ENCODE assay signal across 10 cellular contexts in the genomic region with DNA sequence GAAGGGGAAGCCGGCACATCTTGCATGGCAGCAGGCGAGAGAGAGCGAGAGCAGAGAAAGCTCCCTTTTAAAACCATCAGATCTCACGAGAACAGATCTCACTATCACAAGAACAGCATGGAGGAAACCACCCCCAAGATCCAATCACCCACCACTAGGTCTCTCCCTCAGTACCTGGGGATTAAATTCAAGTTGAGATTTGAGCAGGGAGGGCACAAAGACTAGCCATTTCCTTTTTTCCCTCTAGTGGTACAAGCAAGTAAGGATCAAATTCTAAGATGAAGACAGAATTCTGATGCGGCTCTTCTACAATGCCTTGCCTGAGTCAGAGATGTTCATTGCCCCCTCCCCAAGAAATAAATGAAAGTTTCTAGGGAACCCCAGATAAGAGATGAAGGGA. TPM values are rescaled to one million over a fixed set of nuclear protein-coding genes. Genes with fewer than 3 reads are reported as not detected.
DNase-seq lines count a peak whose midpoint lies in the region; ATAC-seq and TF ChIP-seq lines count a peak whose summit lies in the region.
"Had no signal": no experiment of that assay in that cellular context is flagged by ENCODE, and none has a peak within 500 bp of the region (broad histone marks: within the 10 kb centered on the region; RNA-seq: fewer than 3 reads in every experiment).

No MANE protein-coding gene starts in this region.

- H3K4me1 ChIP-seq in mesendoderm (ENCODE audit: control insufficient read depth, low read depth, low read length) (no peaks in the 10 kb centered on the region), esophagus muscularis mucosa (no peaks in the 10 kb centered on the region)
- H3K4me1 ChIP-seq: tibial nerve had no signal

- no peak overlapping the region for H2AK5ac ChIP-seq in mesendoderm (ENCODE audit: low read length)

- no peaks in the 10 kb centered on the region for H3K27me3 Mint-ChIP-seq in activated naive CD8-positive, alpha-beta T cell treated with anti-CD3 and anti-CD28 coated beads, Interleukin-2, amount 50 U/mL, for 24 hours

- WGBS in mesendoderm (ENCODE audit: extremely low coverage, insufficient coverage, low lambda C conversion rate): no CpG with 5 or more reads among the region's 5 CpGs
- 79% methylated on average over 5 of the region's 5 CpGs for WGBS in esophagus muscularis mucosa

- CTCF ChIA-PET in HEK293T (lab: Yijun Ruan, JAX): interaction anchor here (0.7 kb wide), 1 partner anchor 102 kb away, joined by 3 read pairs; no protein-coding TSS in a partner anchor

- no peak for TF ChIP-seq EP300 in esophagus muscularis mucosa (IDR thresholded peaks at IDR 0.05)

- no peak overlapping the region for H4K8ac ChIP-seq in mesendoderm (ENCODE audit: low read depth, low read length)

- H3K36me3 ChIP-seq in mesendoderm (ENCODE audit: control insufficient read depth, insufficient read depth, low read length): no peaks in the 10 kb centered on the region
- no peaks in the 10 kb centered on the region for H3K36me3 ChIP-seq in esophagus muscularis mucosa
- H3K36me3 ChIP-seq: tibial nerve had no signal

- peak; percentile 42 for DNase-seq in NCI-H146 (lab: John Stamatoyannopoulos, UW)
- no peak for DNase-seq in NCI-H146 treated with DMSO at 0.1 percent for 48 hours (lab: John Stamatoyannopoulos, UW; ENCODE audit: unreplicated experiment)
- DNase-seq in HEK293T (ENCODE audit: extremely low spot score): peak; percentile 49
- no peak for DNase-seq in activated naive CD8-positive, alpha-beta T cell treated with anti-CD3 and anti-CD28 coated beads, Interleukin-2, amount 50 U/mL, for 24 hours
- peak; percentile 87 for DNase-seq in mesendoderm
- no peak for DNase-seq in esophagus muscularis mucosa (ENCODE audit: extremely low spot score)

- H3K9ac ChIP-seq in mesendoderm (ENCODE audit: low read length): no peak overlapping the region

- POLR2A ChIA-PET in HEK293T (lab: Yijun Ruan, JAX): no interaction called here

- H2BK15ac ChIP-seq in mesendoderm (replicated peaks; ENCODE audit: low read depth): no peak overlapping the region

- peaks cover 43% of the 10 kb centered on the region for H3K4me1 Mint-ChIP-seq in activated naive CD8-positive, alpha-beta T cell treated with anti-CD3 and anti-CD28 coated beads, Interleukin-2, amount 50 U/mL, for 24 hours

- no peaks in the 10 kb centered on the region for H3K36me3 Mint-ChIP-seq in activated naive CD8-positive, alpha-beta T cell treated with anti-CD3 and anti-CD28 coated beads, Interleukin-2, amount 50 U/mL, for 24 hours (ENCODE audit: low read depth)

- no peaks in the 10 kb centered on the region for H3K79me2 ChIP-seq in mesendoderm (ENCODE audit: control insufficient read depth, insufficient read depth, low read length)

- intact Hi-C loops in esophagus muscularis mucosa (cut with DNase I): no loop called here

- no peaks in the 10 kb centered on the region for H3K79me1 ChIP-seq in mesendoderm (ENCODE audit: low read length)

- no peak overlapping the region for H2BK5ac ChIP-seq in mesendoderm (ENCODE audit: low read length)

- H3K9me3 Mint-ChIP-seq in activated naive CD8-positive, alpha-beta T cell treated with anti-CD3 and anti-CD28 coated beads, Interleukin-2, amount 50 U/mL, for 24 hours: peaks cover 3% of the 10 kb centered on the region

- TF ChIP-seq CTCF in esophagus muscularis mucosa (IDR thresholded peaks at IDR 0.05): peak in 1 of 3 experiments; percentile 11

- H3K27ac ChIP-seq in mesendoderm (ENCODE audit: low read depth, low read length): no peak overlapping the region
- H3K27ac ChIP-seq in esophagus muscularis mucosa (replicated peaks in 1 of 4): no peak overlapping the region
- H3K27ac ChIP-seq: tibial nerve had no signal

- H3K23ac ChIP-seq in mesendoderm (ENCODE audit: low read length): no peak overlapping the region

- H3K18ac ChIP-seq in mesendoderm (ENCODE audit: low read length): no peak overlapping the region

- no peak overlapping the region for H2BK120ac ChIP-seq in mesendoderm (ENCODE audit: low read depth, low read length)

- H3K56ac ChIP-seq in mesendoderm (ENCODE audit: low read length): no peak overlapping the region

- H3K4me2 ChIP-seq in mesendoderm (ENCODE audit: low read length): no peak overlapping the region

- H3K27me3 ChIP-seq in mesendoderm (ENCODE audit: insufficient read depth, low read length, poor library complexity): no peaks in the 10 kb centered on the region
- no peaks in the 10 kb centered on the region for H3K27me3 ChIP-seq in esophagus muscularis mucosa
- H3K27me3 ChIP-seq: tibial nerve had no signal

- H3K4me3 ChIP-seq in mesendoderm (ENCODE audit: low read length) (no peak overlapping the region), esophagus muscularis mucosa (no peak overlapping the region)
- H3K4me3 ChIP-seq: tibial nerve had no signal

- no peak overlapping the region for H3K4me3 Mint-ChIP-seq in activated naive CD8-positive, alpha-beta T cell treated with anti-CD3 and anti-CD28 coated beads, Interleukin-2, amount 50 U/mL, for 24 hours

- no peak for ATAC-seq in activated naive CD8-positive, alpha-beta T cell treated with anti-CD3 and anti-CD28 coated beads, Interleukin-2, amount 50 U/mL, for 24 hours
- no peak for ATAC-seq in HG03139 (IDR thresholded peaks at IDR 0.05; ENCODE audit: unreplicated experiment)
- ATAC-seq in GM18868 (IDR thresholded peaks at IDR 0.05; ENCODE audit: unreplicated experiment): no peak
- ATAC-seq: activated CD4-positive, CD25-positive, alpha-beta regulatory T cell treated with anti-CD3 and anti-CD28 coated beads, Interleukin-2, amount 50 U/mL, for 24 hours had no signal

- peak overlapping the region; percentile 73 for H3K27ac Mint-ChIP-seq in activated naive CD8-positive, alpha-beta T cell treated with anti-CD3 and anti-CD28 coated beads, Interleukin-2, amount 50 U/mL, for 24 hours

- no peak overlapping the region for H3K4ac ChIP-seq in mesendoderm (ENCODE audit: low read depth, low read length)

- TF ChIP-seq POLR2A in esophagus muscularis mucosa (IDR thresholded peaks at IDR 0.05; ENCODE audit: low read depth): no peak

- H3K9me3 ChIP-seq in esophagus muscularis mucosa: no peaks in the 10 kb centered on the region
- H3K9me3 ChIP-seq: tibial nerve had no signal

- no peak overlapping the region for H4K5ac ChIP-seq in mesendoderm (ENCODE audit: low read length)

TF ChIP-seq in HEK293T, 16 proteins besides CTCF, POLR2A, EP300 and RAD21:
- TF ChIP-seq BHLHE40 (IDR thresholded peaks at IDR 0.05; ENCODE audit: borderline replicate concordance) (no peak), HDGF (IDR thresholded peaks at IDR 0.05; ENCODE audit: borderline replicate concordance) (no peak), FOXK2 (IDR thresholded peaks at IDR 0.05) (no peak), LEF1 (IDR thresholded peaks at IDR 0.05; ENCODE audit: borderline replicate concordance) (no peak), ZNF384 (IDR thresholded peaks at IDR 0.05) (no peak), ELF4 (IDR thresholded peaks at IDR 0.05) (no peak), ARNT (IDR thresholded peaks at IDR 0.05) (no peak), FOXA1 (IDR thresholded peaks at IDR 0.05) (no peak), SUZ12 (IDR thresholded peaks at IDR 0.05) (no peak), SP1 (IDR thresholded peaks at IDR 0.05) (no peak), NFRKB (IDR thresholded peaks at IDR 0.05) (no peak), FOXM1 (IDR thresholded peaks at IDR 0.05; ENCODE audit: borderline replicate concordance) (no peak), L3MBTL2 (conservative IDR thresholded peaks at IDR 0.05) (no peak), TARDBP (IDR thresholded peaks at IDR 0.05) (no peak), CTBP1 (IDR thresholded peaks at IDR 0.05; ENCODE audit: borderline replicate concordance) (no peak)
- TF ChIP-seq, protein P1, sequence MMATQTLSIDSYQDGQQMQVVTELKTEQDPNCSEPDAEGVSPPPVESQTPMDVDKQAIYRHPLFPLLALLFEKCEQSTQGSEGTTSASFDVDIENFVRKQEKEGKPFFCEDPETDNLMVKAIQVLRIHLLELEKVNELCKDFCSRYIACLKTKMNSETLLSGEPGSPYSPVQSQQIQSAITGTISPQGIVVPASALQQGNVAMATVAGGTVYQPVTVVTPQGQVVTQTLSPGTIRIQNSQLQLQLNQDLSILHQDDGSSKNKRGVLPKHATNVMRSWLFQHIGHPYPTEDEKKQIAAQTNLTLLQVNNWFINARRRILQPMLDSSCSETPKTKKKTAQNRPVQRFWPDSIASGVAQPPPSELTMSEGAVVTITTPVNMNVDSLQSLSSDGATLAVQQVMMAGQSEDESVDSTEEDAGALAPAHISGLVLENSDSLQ (IDR thresholded peaks at IDR 0.05): no peak

RNA-seq across cellular contexts. Expression of a gene that starts 45.6 kb away (rescaled TPM):
- polyA plus RNA-seq in mesendoderm (2013, experiment 1 of 2): 0.53 TPM
- 1.1 TPM for polyA plus RNA-seq in mesendoderm (2013, experiment 2 of 2)
- total RNA-seq in esophagus muscularis mucosa: 10 to 100 TPM; 41.4 to 76.6 (median 48.1) TPM

Comparison
In these comparisons a context has a peak if more than half of its experiments do, and no peak if none do; other contexts are left out.
1. DNase-seq: peak in NCI-H146 (single experiment), HEK293T (single experiment) and mesendoderm (single experiment); none in NCI-H146 treated with DMSO at 0.1 percent for 48 hours (single experiment), activated naive CD8-positive, alpha-beta T cell treated with anti-CD3 and anti-CD28 coated beads, Interleukin-2, amount 50 U/mL, for 24 hours (single experiment) and esophagus muscularis mucosa (single experiment).